Comparison of ENCODE assay signal across 1 cellular context in the genomic region with DNA sequence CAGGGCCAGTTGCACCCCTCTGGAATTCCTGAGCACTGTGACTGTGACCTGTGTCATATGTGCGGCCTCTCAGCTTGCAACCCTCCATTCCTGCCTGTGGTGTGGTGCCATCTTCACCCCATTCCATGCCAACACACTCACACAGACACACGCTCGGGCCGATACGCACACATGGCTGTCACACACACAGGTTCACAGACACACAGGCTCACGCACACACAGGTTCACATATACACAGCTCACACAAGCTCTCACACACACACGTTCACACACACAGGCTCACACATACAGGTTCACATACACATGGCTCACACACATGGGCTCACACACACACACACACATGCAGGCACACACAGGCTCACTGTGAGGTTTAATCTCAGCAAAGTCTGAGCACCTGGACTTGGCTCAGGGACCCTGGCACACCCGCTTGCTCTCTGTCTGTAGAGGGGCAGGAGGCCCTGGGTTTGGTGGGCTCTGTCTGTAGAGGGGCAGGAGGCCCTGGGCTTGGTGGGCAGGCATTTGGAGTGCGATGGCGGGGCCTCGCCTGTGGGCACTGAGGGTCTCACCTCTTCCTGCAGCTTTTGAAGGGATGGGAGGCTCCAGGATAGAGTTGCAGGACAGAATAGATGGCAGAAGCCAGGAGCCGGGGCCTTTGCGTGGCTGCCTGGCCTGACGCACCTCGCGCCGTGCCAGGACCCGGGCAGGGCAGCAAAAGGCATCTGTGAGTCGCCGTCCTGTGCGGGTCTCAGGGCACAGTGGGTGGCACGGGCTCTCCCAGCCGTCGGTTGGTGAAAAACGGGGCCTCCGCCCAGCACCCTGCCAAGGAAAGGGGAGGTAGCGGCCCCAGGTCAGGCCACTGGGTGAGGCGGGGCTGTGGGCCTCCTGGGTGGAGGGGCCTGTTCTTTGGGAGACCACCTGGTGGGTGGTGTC.
TF ChIP-seq lines count a peak whose summit lies in the region.

No MANE protein-coding gene starts in this region.

TF ChIP-seq in SK-N-SH treated with all-trans-retinoic acid at 6 μM for 48 hours, 23 proteins besides CTCF, POLR2A, EP300 and RAD21 (continued from another document):
- TF ChIP-seq, protein P1, sequence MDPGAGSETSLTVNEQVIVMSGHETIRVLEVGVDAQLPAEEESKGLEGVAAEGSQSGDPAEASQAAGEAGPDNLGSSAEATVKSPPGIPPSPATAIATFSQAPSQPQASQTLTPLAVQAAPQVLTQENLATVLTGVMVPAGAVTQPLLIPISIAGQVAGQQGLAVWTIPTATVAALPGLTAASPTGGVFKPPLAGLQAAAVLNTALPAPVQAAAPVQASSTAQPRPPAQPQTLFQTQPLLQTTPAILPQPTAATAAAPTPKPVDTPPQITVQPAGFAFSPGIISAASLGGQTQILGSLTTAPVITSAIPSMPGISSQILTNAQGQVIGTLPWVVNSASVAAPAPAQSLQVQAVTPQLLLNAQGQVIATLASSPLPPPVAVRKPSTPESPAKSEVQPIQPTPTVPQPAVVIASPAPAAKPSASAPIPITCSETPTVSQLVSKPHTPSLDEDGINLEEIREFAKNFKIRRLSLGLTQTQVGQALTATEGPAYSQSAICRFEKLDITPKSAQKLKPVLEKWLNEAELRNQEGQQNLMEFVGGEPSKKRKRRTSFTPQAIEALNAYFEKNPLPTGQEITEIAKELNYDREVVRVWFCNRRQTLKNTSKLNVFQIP (CRISPR knock-in tag; IDR thresholded peaks at IDR 0.05; ENCODE audit: borderline replicate concordance, low read depth) = no peak
- TF ChIP-seq RARB (CRISPR knock-in tag; IDR thresholded peaks at IDR 0.05) (no peak), ISL1 (CRISPR knock-in tag; IDR thresholded peaks at IDR 0.05) (no peak), ARNTL (CRISPR knock-in tag; IDR thresholded peaks at IDR 0.05; ENCODE audit: borderline replicate concordance, low read depth) (no peak), ESRRG (CRISPR knock-in tag; IDR thresholded peaks at IDR 0.05) (no peak), PPARA (CRISPR knock-in tag; IDR thresholded peaks at IDR 0.05; ENCODE audit: borderline replicate concordance) (no peak), SNAI2 (CRISPR knock-in tag; IDR thresholded peaks at IDR 0.05) (no peak), ZFP30 (CRISPR knock-in tag; IDR thresholded peaks at IDR 0.05) (no peak), ZNF565 (CRISPR knock-in tag; conservative IDR thresholded peaks at IDR 0.05; ENCODE audit: low read depth) (no peak), TCF4 (CRISPR knock-in tag; IDR thresholded peaks at IDR 0.05; ENCODE audit: borderline replicate concordance) (no peak)
- TF ChIP-seq, protein P2, sequence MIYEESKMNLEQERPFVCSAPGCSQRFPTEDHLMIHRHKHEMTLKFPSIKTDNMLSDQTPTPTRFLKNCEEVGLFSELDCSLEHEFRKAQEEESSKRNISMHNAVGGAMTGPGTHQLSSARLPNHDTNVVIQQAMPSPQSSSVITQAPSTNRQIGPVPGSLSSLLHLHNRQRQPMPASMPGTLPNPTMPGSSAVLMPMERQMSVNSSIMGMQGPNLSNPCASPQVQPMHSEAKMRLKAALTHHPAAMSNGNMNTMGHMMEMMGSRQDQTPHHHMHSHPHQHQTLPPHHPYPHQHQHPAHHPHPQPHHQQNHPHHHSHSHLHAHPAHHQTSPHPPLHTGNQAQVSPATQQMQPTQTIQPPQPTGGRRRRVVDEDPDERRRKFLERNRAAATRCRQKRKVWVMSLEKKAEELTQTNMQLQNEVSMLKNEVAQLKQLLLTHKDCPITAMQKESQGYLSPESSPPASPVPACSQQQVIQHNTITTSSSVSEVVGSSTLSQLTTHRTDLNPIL (CRISPR knock-in tag; IDR thresholded peaks at IDR 0.05; ENCODE audit: low read depth) = no peak
- TF ChIP-seq, protein P3, sequence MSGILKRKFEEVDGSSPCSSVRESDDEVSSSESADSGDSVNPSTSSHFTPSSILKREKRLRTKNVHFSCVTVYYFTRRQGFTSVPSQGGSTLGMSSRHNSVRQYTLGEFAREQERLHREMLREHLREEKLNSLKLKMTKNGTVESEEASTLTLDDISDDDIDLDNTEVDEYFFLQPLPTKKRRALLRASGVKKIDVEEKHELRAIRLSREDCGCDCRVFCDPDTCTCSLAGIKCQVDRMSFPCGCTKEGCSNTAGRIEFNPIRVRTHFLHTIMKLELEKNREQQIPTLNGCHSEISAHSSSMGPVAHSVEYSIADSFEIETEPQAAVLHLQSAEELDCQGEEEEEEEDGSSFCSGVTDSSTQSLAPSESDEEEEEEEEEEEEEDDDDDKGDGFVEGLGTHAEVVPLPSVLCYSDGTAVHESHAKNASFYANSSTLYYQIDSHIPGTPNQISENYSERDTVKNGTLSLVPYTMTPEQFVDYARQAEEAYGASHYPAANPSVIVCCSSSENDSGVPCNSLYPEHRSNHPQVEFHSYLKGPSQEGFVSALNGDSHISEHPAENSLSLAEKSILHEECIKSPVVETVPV (CRISPR knock-in tag; IDR thresholded peaks at IDR 0.05) = no peak
